15 cellular contexts compared by ENCODE assay signal in genomic region chr19:45147835-45148676, GRCh38. TPM values are rescaled to one million over a fixed set of nuclear protein-coding genes. Genes with fewer than 3 reads are reported as not detected.
A peak's percentile ranks its signal among the peaks of the same experiment; 100 is the strongest.
DNase-seq lines count a peak whose midpoint lies in the region; ATAC-seq, FAIRE-seq and TF ChIP-seq lines count a peak whose summit lies in the region.
"Had no signal": no experiment of that assay in that cellular context is flagged by ENCODE, and none has a peak within 500 bp of the region (broad histone marks: within the 10 kb centered on the region; RNA-seq: fewer than 3 reads in every experiment).

No MANE protein-coding gene starts in this region.

- FAIRE-seq in HepG2 (lab: Jason Lieb, UNC), result no peak
- FAIRE-seq: D721Med had no signal

- intact Hi-C loops in HepG2 (cut with micrococcal nuclease; ENCODE audit: unreplicated experiment), result no loop called here
- intact Hi-C loops in right lobe of liver (cut with DNase I), result no loop called here
- intact Hi-C loops in Panc1 (cut with micrococcal nuclease; ENCODE audit: unreplicated experiment), result no loop called here
- intact Hi-C loops in Right ventricle myocardium superior (cut with DNase I), result no loop called here

- H3K27ac Mint-ChIP-seq in endodermal cell, result no peak overlapping the region

- TF ChIP-seq EP300 in HepG2 (IDR thresholded peaks at IDR 0.05; ENCODE audit: low read depth in 2 of 2, low read length in 2 of 2), result no peak
- TF ChIP-seq EP300 in HepG2 (CRISPR knock-in tag; IDR thresholded peaks at IDR 0.05; ENCODE audit: borderline replicate concordance), result no peak

- WGBS in HepG2 (ENCODE audit: low lambda C conversion rate), result 81% methylated on average over 16 of the region's 18 CpGs
- 100% methylated on average over 1 of the region's 18 CpGs for WGBS in right lobe of liver (ENCODE audit: insufficient coverage, low coverage, low lambda C conversion rate, missing lambda C conversion rate)
- WGBS in endodermal cell (ENCODE audit: insufficient coverage in 1 of 2, insufficient read length in 1 of 2), 2 experiments, result 88% methylated on average over 13 to 18 of the region's 18 CpGs

- no peak overlapping the region for H3K27ac ChIP-seq in HepG2 (ENCODE audit: extremely low read length, insufficient read depth, low read length)
- no peak overlapping the region for H3K27ac ChIP-seq in right lobe of liver
- H3K27ac ChIP-seq in Panc1 (ENCODE audit: low read length), result no peak overlapping the region
- H3K27ac ChIP-seq in endodermal cell (ENCODE audit: low read depth, low read length), result no peak overlapping the region

- CTCF ChIA-PET in HepG2 (lab: Yijun Ruan, JAX; ENCODE audit: low intra/inter-chr PET ratio, low total read pairs) (no interaction called here), Panc1 (lab: Charles Lee) (interaction anchor here (0.7 kb wide), 2 partner anchors 68 to 352 kb away, joined by 3 to 4 read pairs; no protein-coding TSS in a partner anchor)

- H3K4me1 ChIP-seq in HepG2 (ENCODE audit: insufficient read depth, low read length) (peaks cover 17% of the 10 kb centered on the region), right lobe of liver (peaks cover 0 to 11% (median 5%) of the 10 kb centered on the region in 4 donors), Panc1 (ENCODE audit: control insufficient read depth, insufficient read depth, low read length) (no peaks in the 10 kb centered on the region), endodermal cell (ENCODE audit: control insufficient read depth, insufficient read depth, low read length) (no peaks in the 10 kb centered on the region)
- H3K4me1 ChIP-seq: HAP-1 had no signal

- H3K36me3 ChIP-seq in HepG2 (replicated peaks in 1 of 2; ENCODE audit: control insufficient read depth in 1 of 2, insufficient read depth in 2 of 2, low read length in 2 of 2) (0 out of 5 replicates have a peak, but pooled peaks cover 1 to 2% of the 10 kb centered on the region in 2 experiments), right lobe of liver (peaks cover 0 to 7% (median 0%) of the 10 kb centered on the region in 4 donors), Panc1 (ENCODE audit: control insufficient read depth, insufficient read depth, low read length) (no peaks in the 10 kb centered on the region; the same call in 1 of the 2 replicates), endodermal cell (ENCODE audit: control insufficient read depth, insufficient read depth, low read length) (peaks cover 10% of the 10 kb centered on the region)
- H3K36me3 ChIP-seq: HAP-1 had no signal

- no peak overlapping the region for H3K9ac ChIP-seq in HepG2 (ENCODE audit: insufficient read depth, low read depth, low read length)
- H3K9ac ChIP-seq in endodermal cell (ENCODE audit: extremely low read depth, low read length, poor library complexity, severe bottlenecking), result no peak overlapping the region

- in situ Hi-C loops in HepG2 (cut with HindIII; ENCODE audit: extremely low pct_ligation_motif_present, low pct_unique_long_range_greater_than_20kb), result no loop called here
- in situ Hi-C loops in Panc1 (cut with HindIII; ENCODE audit: low pct_unique_long_range_greater_than_20kb, low sequenced_read_pairs), result no loop called here

- TF ChIP-seq POLR2A in HepG2 (IDR thresholded peaks at IDR 0.05; ENCODE audit: insufficient read depth in 1 of 2, low read depth in 2 of 2, low read length in 2 of 2) (no peak), right lobe of liver (IDR thresholded peaks at IDR 0.05) (no peak)

- no peaks in the 10 kb centered on the region for H4K20me1 ChIP-seq in HepG2 (ENCODE audit: insufficient read depth, low read length)

- H3K4me1 Mint-ChIP-seq in endodermal cell, result no peaks in the 10 kb centered on the region

- H3K9me3 ChIP-seq in HepG2 (ENCODE audit: low read length) (no peaks in the 10 kb centered on the region), right lobe of liver (no peaks in the 10 kb centered on the region), Panc1 (ENCODE audit: control insufficient read depth, insufficient read depth, low read depth, low read length) (no peaks in the 10 kb centered on the region), endodermal cell (ENCODE audit: control insufficient read depth, low read length) (no peaks in the 10 kb centered on the region)
- H3K9me3 ChIP-seq: HAP-1 had no signal

- ATAC-seq in HepG2 (peak; percentile 28), right lobe of liver (no peak), Panc1 (peak; percentile 11; the same call in 1 of the 2 replicates), HG03432 (IDR thresholded peaks at IDR 0.05; ENCODE audit: unreplicated experiment) (no peak), GM19328 (IDR thresholded peaks at IDR 0.05; ENCODE audit: unreplicated experiment) (no peak), Right ventricle myocardium superior (ENCODE audit: poor library complexity) (no peak)

- peaks cover 19% of the 10 kb centered on the region for H3K36me3 Mint-ChIP-seq in endodermal cell (ENCODE audit: low read depth)

- H2AFZ ChIP-seq in HepG2 (ENCODE audit: low read length), result no peak overlapping the region

- DNase-seq in HepG2 (ENCODE audit: low spot score), result no peak
- no peak for DNase-seq in right lobe of liver
- no peak for DNase-seq in Panc1 (ENCODE audit: low read depth, low spot score)
- peak; percentile 83 for DNase-seq in endodermal cell
- no peak for DNase-seq in NCI-H2171 (lab: John Stamatoyannopoulos, UW)
- no peak for DNase-seq in Right ventricle myocardium superior
- DNase-seq: NCI-H146, NCI-H446 had no signal

- POLR2A ChIA-PET in HepG2 (lab: Yijun Ruan, JAX) (no interaction called here), Panc1 (lab: Charles Lee) (no interaction called here)

- TF ChIP-seq RAD21 in HepG2 (CRISPR knock-in tag; IDR thresholded peaks at IDR 0.05), result no peak

- peaks cover 4% of the 10 kb centered on the region for H3K9me3 Mint-ChIP-seq in endodermal cell
- H3K9me3 Mint-ChIP-seq: CD4-positive, alpha-beta memory T cell had no signal

- no peak overlapping the region for H3K4me3 Mint-ChIP-seq in endodermal cell
- H3K4me3 Mint-ChIP-seq: CD4-positive, alpha-beta memory T cell had no signal

- BruUV-seq in HepG2 (replicated peaks; lab: Mats Ljungman, UMichigan), result no TSS peak
- BruUV-seq in Panc1 (replicated peaks; lab: Mats Ljungman, UMichigan), result no TSS peak

- TF ChIP-seq CTCF in HepG2 (CRISPR knock-in tag; IDR thresholded peaks at IDR 0.05) (peak; percentile 50), right lobe of liver (IDR thresholded peaks at IDR 0.05) (no peak), Panc1 (IDR thresholded peaks at IDR 0.05) (no peak; the same call in 1 of the 2 replicates), endodermal cell (conservative IDR thresholded peaks at IDR 0.05) (peak; percentile 65)

- H3K27me3 ChIP-seq in HepG2 (ENCODE audit: control insufficient read depth in 1 of 2, insufficient read depth in 2 of 2, low read length in 2 of 2) (no peaks in the 10 kb centered on the region), right lobe of liver (peaks cover 0 to 10% of the 10 kb centered on the region in 2 donors), Panc1 (ENCODE audit: control insufficient read depth, insufficient read depth, low read length) (no peaks in the 10 kb centered on the region), endodermal cell (ENCODE audit: control insufficient read depth, insufficient read depth, low read length, poor library complexity, severe bottlenecking) (peaks cover 3% of the 10 kb centered on the region)

- no peak overlapping the region for H3K4me2 ChIP-seq in HepG2 (ENCODE audit: low read depth, low read length)

- H3K4me3 ChIP-seq in HepG2 (replicated peaks in 1 of 3; ENCODE audit: insufficient read depth in 1 of 3, low read depth in 2 of 3, low read length in 3 of 3), result no peak overlapping the region
- H3K4me3 ChIP-seq in right lobe of liver, result no peak overlapping the region
- no peak overlapping the region for H3K4me3 ChIP-seq in Panc1 (ENCODE audit: low read depth in 2 of 2, low read length in 2 of 2)
- H3K4me3 ChIP-seq in endodermal cell (ENCODE audit: low read length), result no peak overlapping the region
- H3K4me3 ChIP-seq: HAP-1 had no signal

- H3K79me2 ChIP-seq in HepG2 (ENCODE audit: insufficient read depth, low read length), result no peaks in the 10 kb centered on the region

- peaks cover 25% of the 10 kb centered on the region for H3K27me3 Mint-ChIP-seq in endodermal cell (ENCODE audit: insufficient read depth)

RNA-seq across cellular contexts. Expression of gene NKPD1, which starts 12.7 kb away (rescaled TPM):
- total RNA-seq in HepG2 (2016; rRNA removed; fragmentation: Illumina TruSeq; extraction: Trizol) (not detected in 2 replicates), right lobe of liver (under 1 TPM in 1 of 6 experiments, not detected in 5; 0.06 TPM), Panc1 (2021; ENCODE audit: unreplicated experiment) (0.05 TPM), endodermal cell (under 1 TPM; 0.15 to 0.22 TPM), Right ventricle myocardium superior (not detected)
- not detected in 2 replicates for total RNA-seq in HepG2 (2016; cell fraction: cytosol; rRNA removed; fragmentation: Illumina TruSeq; extraction: Trizol; ENCODE audit: low read depth)
- not detected in 2 replicates for total RNA-seq in HepG2 (2016; cell fraction: insoluble cytoplasmic fraction; rRNA removed; fragmentation: Illumina TruSeq; extraction: Trizol)
- not detected in 2 replicates for total RNA-seq in HepG2 (2016; cell fraction: membrane; rRNA removed; fragmentation: Illumina TruSeq; extraction: Trizol)
- total RNA-seq in HepG2 (2016; cell fraction: nucleus; rRNA removed; fragmentation: Illumina TruSeq; extraction: Trizol), result not detected in 2 replicates
- 0.03 and 0.10 TPM in 2 replicates for polyA plus RNA-seq in HepG2 (2011; rRNA removed)
- 0.03 and 0.04 TPM in 2 replicates for polyA plus RNA-seq in HepG2 (2011; cell fraction: cytosol; rRNA removed)
- polyA plus RNA-seq in HepG2 (2011; cell fraction: nucleus; rRNA removed), result 0.42 and 0.51 TPM in 2 replicates
- 0.04 TPM in 1 of 2 replicates, not detected in the other for polyA plus RNA-seq in HepG2 (2012)
- polyA plus RNA-seq in HepG2 (2016; cell fraction: cytosol; fragmentation: Illumina TruSeq; extraction: Trizol; ENCODE audit: low read depth), result not detected in 2 replicates
- polyA plus RNA-seq in HepG2 (2016; cell fraction: insoluble cytoplasmic fraction; fragmentation: Illumina TruSeq; extraction: Trizol; ENCODE audit: low read depth), result not detected in 2 replicates
- polyA plus RNA-seq in HepG2 (2016; cell fraction: membrane; fragmentation: Illumina TruSeq; extraction: Trizol; ENCODE audit: low read depth), result not detected in 2 replicates
- 0.14 TPM in 1 of 2 replicates, not detected in the other for polyA plus RNA-seq in HepG2 (2016; cell fraction: nucleus; fragmentation: Illumina TruSeq; extraction: Trizol; ENCODE audit: insufficient read depth, low read depth)
- polyA minus RNA-seq in HepG2 (2011; rRNA and poly(A)+ RNA removed; ENCODE audit: low replicate concordance), result 0.12 and 0.14 TPM in 2 replicates
- not detected in 2 replicates for polyA minus RNA-seq in HepG2 (2011; cell fraction: cytosol; rRNA and poly(A)+ RNA removed)
- 0.13 TPM in 1 of 2 replicates, not detected in the other for polyA minus RNA-seq in HepG2 (2011; cell fraction: nucleus; rRNA and poly(A)+ RNA removed)
- 0.24 TPM for polyA plus RNA-seq in Panc1 (2012; ENCODE audit: insufficient read length)
- polyA plus RNA-seq in endodermal cell (2013, experiment 1 of 2), result 0.25 TPM
- polyA plus RNA-seq in endodermal cell (2013, experiment 2 of 2), result 0.21 TPM
- total RNA-seq: A172, HT1080 had no signal

RNA-seq across cellular contexts. Expression of gene TRAPPC6A, which starts 30.0 kb away (rescaled TPM):
- 6.2 and 6.5 TPM in 2 replicates for total RNA-seq in HepG2 (2016; rRNA removed; fragmentation: Illumina TruSeq; extraction: Trizol)
- total RNA-seq in HepG2 (2016; cell fraction: cytosol; rRNA removed; fragmentation: Illumina TruSeq; extraction: Trizol; ENCODE audit: low read depth), result 5.2 and 6.6 TPM in 2 replicates
- total RNA-seq in HepG2 (2016; cell fraction: insoluble cytoplasmic fraction; rRNA removed; fragmentation: Illumina TruSeq; extraction: Trizol), result 5.7 and 6.5 TPM in 2 replicates
- total RNA-seq in HepG2 (2016; cell fraction: membrane; rRNA removed; fragmentation: Illumina TruSeq; extraction: Trizol), result 5.0 and 5.6 TPM in 2 replicates
- 1.9 and 4.0 TPM in 2 replicates for total RNA-seq in HepG2 (2016; cell fraction: nucleus; rRNA removed; fragmentation: Illumina TruSeq; extraction: Trizol)
- 21.0 and 27.2 TPM in 2 replicates for polyA plus RNA-seq in HepG2 (2011; rRNA removed)
- polyA plus RNA-seq in HepG2 (2011; cell fraction: cytosol; rRNA removed), result 38.4 and 42.6 TPM in 2 replicates
- polyA plus RNA-seq in HepG2 (2011; cell fraction: nucleus; rRNA removed), result 20.2 and 22.1 TPM in 2 replicates
- 20.1 and 25.3 TPM in 2 replicates for polyA plus RNA-seq in HepG2 (2012)
- 7.8 and 8.7 TPM in 2 replicates for polyA plus RNA-seq in HepG2 (2016; cell fraction: cytosol; fragmentation: Illumina TruSeq; extraction: Trizol; ENCODE audit: low read depth)
- 6.9 and 7.6 TPM in 2 replicates for polyA plus RNA-seq in HepG2 (2016; cell fraction: insoluble cytoplasmic fraction; fragmentation: Illumina TruSeq; extraction: Trizol; ENCODE audit: low read depth)
- polyA plus RNA-seq in HepG2 (2016; cell fraction: membrane; fragmentation: Illumina TruSeq; extraction: Trizol; ENCODE audit: low read depth), result 5.5 and 5.7 TPM in 2 replicates
- polyA plus RNA-seq in HepG2 (2016; cell fraction: nucleus; fragmentation: Illumina TruSeq; extraction: Trizol; ENCODE audit: insufficient read depth, low read depth), result 4.9 and 6.4 TPM in 2 replicates
- 2.0 and 9.1 TPM in 2 replicates for polyA minus RNA-seq in HepG2 (2011; rRNA and poly(A)+ RNA removed; ENCODE audit: low replicate concordance)
- polyA minus RNA-seq in HepG2 (2011; cell fraction: cytosol; rRNA and poly(A)+ RNA removed), result 4.9 and 5.5 TPM in 2 replicates
- polyA minus RNA-seq in HepG2 (2011; cell fraction: nucleus; rRNA and poly(A)+ RNA removed), result 3.6 and 5.5 TPM in 2 replicates
- 10 to 100 TPM; 13.1 to 33.3 (median 23.7) TPM for total RNA-seq in right lobe of liver
- total RNA-seq in Panc1 (2021; ENCODE audit: unreplicated experiment), result 24.7 TPM
- polyA plus RNA-seq in Panc1 (2012; ENCODE audit: insufficient read length), result 43.2 TPM
- total RNA-seq in endodermal cell, result 10 to 100 TPM; 56.6 to 79.1 TPM
- 35.0 TPM for polyA plus RNA-seq in endodermal cell (2013, experiment 1 of 2)
- 33.3 TPM for polyA plus RNA-seq in endodermal cell (2013, experiment 2 of 2)
- total RNA-seq in Right ventricle myocardium superior, result 15.0 TPM

RNA-seq across cellular contexts. Expression of gene BLOC1S3, which starts 30.5 kb away (rescaled TPM):
- total RNA-seq in HepG2 (2016; rRNA removed; fragmentation: Illumina TruSeq; extraction: Trizol) (3.2 and 4.3 TPM in 2 replicates), right lobe of liver (10 to 100 TPM in 1 of 6 experiments, 1 to 10 TPM in 5; 4.7 to 17.0 (median 6.1) TPM), Panc1 (2021; ENCODE audit: unreplicated experiment) (21.8 TPM), endodermal cell (10 to 100 TPM in 1 of 2 donors, 1 to 10 TPM in 1; 9.4 to 11.3 TPM), Right ventricle myocardium superior (3.6 TPM)
- total RNA-seq in HepG2 (2016; cell fraction: cytosol; rRNA removed; fragmentation: Illumina TruSeq; extraction: Trizol; ENCODE audit: low read depth), result 1.4 TPM in 2 replicates
- total RNA-seq in HepG2 (2016; cell fraction: insoluble cytoplasmic fraction; rRNA removed; fragmentation: Illumina TruSeq; extraction: Trizol), result 3.1 and 4.0 TPM in 2 replicates
- total RNA-seq in HepG2 (2016; cell fraction: membrane; rRNA removed; fragmentation: Illumina TruSeq; extraction: Trizol), result 2.1 and 2.5 TPM in 2 replicates
- 3.4 and 3.8 TPM in 2 replicates for total RNA-seq in HepG2 (2016; cell fraction: nucleus; rRNA removed; fragmentation: Illumina TruSeq; extraction: Trizol)
- polyA plus RNA-seq in HepG2 (2011; rRNA removed), result 4.8 TPM in 2 replicates
- 3.4 TPM in 2 replicates for polyA plus RNA-seq in HepG2 (2011; cell fraction: cytosol; rRNA removed)
- polyA plus RNA-seq in HepG2 (2011; cell fraction: nucleus; rRNA removed), result 3.0 and 3.8 TPM in 2 replicates
- 3.5 and 3.6 TPM in 2 replicates for polyA plus RNA-seq in HepG2 (2012)
- polyA plus RNA-seq in HepG2 (2016; cell fraction: cytosol; fragmentation: Illumina TruSeq; extraction: Trizol; ENCODE audit: low read depth), result 2.6 and 2.9 TPM in 2 replicates
- polyA plus RNA-seq in HepG2 (2016; cell fraction: insoluble cytoplasmic fraction; fragmentation: Illumina TruSeq; extraction: Trizol; ENCODE audit: low read depth), result 6.8 and 7.3 TPM in 2 replicates
- 4.1 and 5.0 TPM in 2 replicates for polyA plus RNA-seq in HepG2 (2016; cell fraction: membrane; fragmentation: Illumina TruSeq; extraction: Trizol; ENCODE audit: low read depth)
- 6.8 and 9.9 TPM in 2 replicates for polyA plus RNA-seq in HepG2 (2016; cell fraction: nucleus; fragmentation: Illumina TruSeq; extraction: Trizol; ENCODE audit: insufficient read depth, low read depth)
- polyA minus RNA-seq in HepG2 (2011; rRNA and poly(A)+ RNA removed; ENCODE audit: low replicate concordance), result 9.1 and 11.7 TPM in 2 replicates
- polyA minus RNA-seq in HepG2 (2011; cell fraction: cytosol; rRNA and poly(A)+ RNA removed), result 4.1 and 6.6 TPM in 2 replicates
- polyA minus RNA-seq in HepG2 (2011; cell fraction: nucleus; rRNA and poly(A)+ RNA removed), result 2.5 and 2.6 TPM in 2 replicates
- polyA plus RNA-seq in Panc1 (2012; ENCODE audit: insufficient read length), result 13.2 TPM
- 4.8 TPM for polyA plus RNA-seq in endodermal cell (2013, experiment 1 of 2)
- polyA plus RNA-seq in endodermal cell (2013, experiment 2 of 2), result 4.9 TPM

RNA-seq across cellular contexts. Expression of gene PPP1R37, which starts 55.1 kb away (rescaled TPM):
- total RNA-seq in HepG2 (2016; rRNA removed; fragmentation: Illumina TruSeq; extraction: Trizol), result 9.2 and 14.3 TPM in 2 replicates
- 6.7 and 9.0 TPM in 2 replicates for total RNA-seq in HepG2 (2016; cell fraction: cytosol; rRNA removed; fragmentation: Illumina TruSeq; extraction: Trizol; ENCODE audit: low read depth)
- 7.3 and 15.4 TPM in 2 replicates for total RNA-seq in HepG2 (2016; cell fraction: insoluble cytoplasmic fraction; rRNA removed; fragmentation: Illumina TruSeq; extraction: Trizol)
- total RNA-seq in HepG2 (2016; cell fraction: membrane; rRNA removed; fragmentation: Illumina TruSeq; extraction: Trizol), result 14.2 and 14.9 TPM in 2 replicates
- 12.9 and 14.6 TPM in 2 replicates for total RNA-seq in HepG2 (2016; cell fraction: nucleus; rRNA removed; fragmentation: Illumina TruSeq; extraction: Trizol)
- polyA plus RNA-seq in HepG2 (2011; rRNA removed), result 9.0 and 13.9 TPM in 2 replicates
- 7.3 and 11.2 TPM in 2 replicates for polyA plus RNA-seq in HepG2 (2011; cell fraction: cytosol; rRNA removed)
- polyA plus RNA-seq in HepG2 (2011; cell fraction: nucleus; rRNA removed), result 51.9 and 57.4 TPM in 2 replicates
- 9.6 and 15.6 TPM in 2 replicates for polyA plus RNA-seq in HepG2 (2012)
- polyA plus RNA-seq in HepG2 (2016; cell fraction: cytosol; fragmentation: Illumina TruSeq; extraction: Trizol; ENCODE audit: low read depth), result 3.7 and 4.8 TPM in 2 replicates
- 8.4 and 10.5 TPM in 2 replicates for polyA plus RNA-seq in HepG2 (2016; cell fraction: insoluble cytoplasmic fraction; fragmentation: Illumina TruSeq; extraction: Trizol; ENCODE audit: low read depth)
- 7.2 and 9.9 TPM in 2 replicates for polyA plus RNA-seq in HepG2 (2016; cell fraction: membrane; fragmentation: Illumina TruSeq; extraction: Trizol; ENCODE audit: low read depth)
- 30.3 and 31.0 TPM in 2 replicates for polyA plus RNA-seq in HepG2 (2016; cell fraction: nucleus; fragmentation: Illumina TruSeq; extraction: Trizol; ENCODE audit: insufficient read depth, low read depth)
- 11.1 and 11.5 TPM in 2 replicates for polyA minus RNA-seq in HepG2 (2011; rRNA and poly(A)+ RNA removed; ENCODE audit: low replicate concordance)
- polyA minus RNA-seq in HepG2 (2011; cell fraction: cytosol; rRNA and poly(A)+ RNA removed), result 4.2 and 5.6 TPM in 2 replicates
- 11.2 and 12.4 TPM in 2 replicates for polyA minus RNA-seq in HepG2 (2011; cell fraction: nucleus; rRNA and poly(A)+ RNA removed)
- total RNA-seq in right lobe of liver, result 10 to 100 TPM; 10.1 to 14.3 (median 11.0) TPM
- 20.4 TPM for total RNA-seq in Panc1 (2021; ENCODE audit: unreplicated experiment)
- polyA plus RNA-seq in Panc1 (2012; ENCODE audit: insufficient read length), result 25.9 TPM
- 10 to 100 TPM; 23.6 to 32.5 TPM for total RNA-seq in endodermal cell
- 22.4 TPM for polyA plus RNA-seq in endodermal cell (2013, experiment 1 of 2)
- 20.6 TPM for polyA plus RNA-seq in endodermal cell (2013, experiment 2 of 2)
- total RNA-seq in Right ventricle myocardium superior, result 13.7 TPM

Comparison
In these comparisons a context has a peak if more than half of its experiments do, and no peak if none do; other contexts are left out.
1. ATAC-seq: peak in HepG2 (single experiment) and Panc1 (single experiment); none in right lobe of liver (0 of 4), HG03432 (single experiment), GM19328 (single experiment) and Right ventricle myocardium superior (single experiment).
2. CTCF ChIP-seq: peak in HepG2 (single experiment) and endodermal cell (single experiment); none in right lobe of liver (0 of 4) and Panc1 (single experiment).